10 cellular contexts compared by ENCODE assay signal in the genomic region with DNA sequence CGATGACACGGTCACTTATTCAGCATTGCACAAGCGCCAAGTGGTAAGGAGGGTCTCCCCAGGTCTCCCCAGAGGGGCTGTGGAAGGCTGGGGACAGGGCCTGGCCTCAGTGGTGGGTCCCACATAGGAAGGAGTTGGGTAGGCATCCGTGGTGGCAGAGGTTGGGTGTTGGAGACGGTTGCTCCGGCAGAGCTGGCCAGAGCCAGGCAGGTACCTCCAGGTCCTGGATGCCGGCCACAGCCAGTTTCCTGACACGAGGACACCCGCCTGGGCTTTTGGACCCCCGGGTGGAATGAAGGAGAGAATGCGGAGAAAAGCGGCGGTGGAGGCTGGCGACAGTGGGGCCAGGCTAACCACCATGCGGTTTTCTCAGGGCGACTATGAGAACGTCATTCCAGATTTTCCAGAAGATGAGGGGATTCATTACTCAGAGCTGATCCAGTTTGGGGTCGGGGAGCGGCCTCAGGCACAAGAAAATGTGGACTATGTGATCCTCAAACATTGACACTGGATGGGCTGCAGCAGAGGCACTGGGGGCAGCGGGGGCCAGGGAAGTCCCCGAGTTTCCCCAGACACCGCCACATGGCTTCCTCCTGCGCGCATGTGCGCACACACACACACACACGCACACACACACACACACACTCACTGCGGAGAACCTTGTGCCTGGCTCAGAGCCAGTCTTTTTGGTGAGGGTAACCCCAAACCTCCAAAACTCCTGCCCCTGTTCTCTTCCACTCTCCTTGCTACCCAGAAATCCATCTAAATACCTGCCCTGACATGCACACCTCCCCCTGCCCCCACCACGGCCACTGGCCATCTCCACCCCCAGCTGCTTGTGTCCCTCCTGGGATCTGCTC. TPM values are rescaled to one million over a fixed set of nuclear protein-coding genes. Genes with fewer than 3 reads are reported as not detected.
DNase-seq lines count a peak whose midpoint lies in the region; ATAC-seq, FAIRE-seq and TF ChIP-seq lines count a peak whose summit lies in the region.
"Had no signal": no experiment of that assay in that cellular context is flagged by ENCODE, and none has a peak within 500 bp of the region (broad histone marks: within the 10 kb centered on the region; RNA-seq: fewer than 3 reads in every experiment).

No MANE protein-coding gene starts in this region.

- peaks cover 51% of the 10 kb centered on the region for H3K27me3 Mint-ChIP-seq in central memory CD8-positive, alpha-beta T cell

- H3K27ac Mint-ChIP-seq in central memory CD8-positive, alpha-beta T cell (ENCODE audit: low read depth), result peak overlapping the region; percentile 87

- H3K4me1 Mint-ChIP-seq in central memory CD8-positive, alpha-beta T cell, result peaks cover 18% of the 10 kb centered on the region

- H3K4me1 ChIP-seq in left ventricle myocardium inferior, result no peaks in the 10 kb centered on the region
- H3K4me1 ChIP-seq: tibial artery had no signal

- peak; percentile 77 for ATAC-seq in central memory CD8-positive, alpha-beta T cell (replicated peaks; ENCODE audit: extremely low read depth, poor library complexity, severe bottlenecking)
- ATAC-seq in HG03025 (IDR thresholded peaks at IDR 0.05; ENCODE audit: low FRiP score, unreplicated experiment) (no peak), HG02623 (IDR thresholded peaks at IDR 0.05; ENCODE audit: unreplicated experiment) (no peak)

- H3K27me3 ChIP-seq in left ventricle myocardium inferior (ENCODE audit: low read depth), result peaks cover 61% of the 10 kb centered on the region

- no peak for TF ChIP-seq CTCF in left ventricle myocardium inferior (IDR thresholded peaks at IDR 0.05; ENCODE audit: borderline replicate concordance)

- DNase-seq in GM18507 (ENCODE audit: extremely low spot score, insufficient read length, low read depth), result no peak
- peak; percentile 52 for DNase-seq in UCSD-AML1 (lab: John Stamatoyannopoulos, UW; ENCODE audit: unreplicated experiment)
- peak; percentile 39 to 46 for DNase-seq in central memory CD8-positive, alpha-beta T cell (ENCODE audit: low spot score in 2 of 2)
- DNase-seq in stimulated activated CD4-positive, alpha-beta T cell treated with anti-CD3 and anti-CD28 coated beads, TNF-alpha, amount 100 ng/mL, for 1 hour (ENCODE audit: low read depth in 3 of 3, low spot score in 1 of 3), result peak; percentile 45 to 58 (median 50)
- no peak for DNase-seq in left ventricle myocardium inferior
- DNase-seq in NCI-H510A treated with DMSO at 0.1 percent for 48 hours (lab: John Stamatoyannopoulos, UW), result no peak

- FAIRE-seq in GM18507 (lab: Jason Lieb, UNC), result peak; percentile 88

- H3K4me3 Mint-ChIP-seq in central memory CD8-positive, alpha-beta T cell, result peak overlapping the region; percentile 32

- no peaks in the 10 kb centered on the region for H3K9me3 Mint-ChIP-seq in central memory CD8-positive, alpha-beta T cell

- H3K27ac ChIP-seq in left ventricle myocardium inferior (replicated peaks), result no peak overlapping the region
- H3K27ac ChIP-seq: tibial artery had no signal

- H3K9me3 ChIP-seq in left ventricle myocardium inferior (replicated peaks), result no peaks in the 10 kb centered on the region
- H3K9me3 ChIP-seq: tibial artery had no signal

- no peak overlapping the region for H3K4me3 ChIP-seq in left ventricle myocardium inferior
- H3K4me3 ChIP-seq: tibial artery had no signal

- peaks cover 10% of the 10 kb centered on the region for H3K36me3 Mint-ChIP-seq in central memory CD8-positive, alpha-beta T cell (ENCODE audit: insufficient read depth)

- intact Hi-C loops in left ventricle myocardium inferior (cut with micrococcal nuclease), result no loop called here

- H3K36me3 ChIP-seq in left ventricle myocardium inferior, result no peaks in the 10 kb centered on the region
- H3K36me3 ChIP-seq: tibial artery had no signal

RNA-seq across cellular contexts. Expression of gene FFAR1, which starts 1.3 kb away (rescaled TPM):
- total RNA-seq in left ventricle myocardium inferior, result not detected
- total RNA-seq: SK-MEL-5 had no signal

RNA-seq across cellular contexts. Expression of gene FFAR3, which starts 11.8 kb away (rescaled TPM):
- not detected for total RNA-seq in left ventricle myocardium inferior
- total RNA-seq: SK-MEL-5 had no signal

RNA-seq across cellular contexts. Expression of gene CD22, which starts 17.4 kb away (rescaled TPM):
- total RNA-seq in left ventricle myocardium inferior, result not detected

RNA-seq across cellular contexts. Expression of gene GPR42, which starts 24.4 kb away (rescaled TPM):
- total RNA-seq in left ventricle myocardium inferior, result not detected
- total RNA-seq: SK-MEL-5 had no signal

RNA-seq across cellular contexts. Expression of gene MAG, which starts 54.5 kb away (rescaled TPM):
- total RNA-seq in left ventricle myocardium inferior, result not detected
- total RNA-seq: SK-MEL-5 had no signal

Comparison
In these comparisons a context has a peak if more than half of its experiments do, and no peak if none do; other contexts are left out.
1. DNase-seq: peak in UCSD-AML1 (single experiment), central memory CD8-positive, alpha-beta T cell (2 of 2) and stimulated activated CD4-positive, alpha-beta T cell treated with anti-CD3 and anti-CD28 coated beads, TNF-alpha, amount 100 ng/mL, for 1 hour (3 of 3); none in GM18507 (single experiment), left ventricle myocardium inferior (single experiment) and NCI-H510A treated with DMSO at 0.1 percent for 48 hours (single experiment).